Comparison of ENCODE assay signal across 22 cellular contexts in genomic region chr9:33823801-33824200, GRCh38. TPM values are rescaled to one million over a fixed set of nuclear protein-coding genes. Genes with fewer than 3 reads are reported as not detected.
DNase-seq lines count a peak whose midpoint lies in the region; ATAC-seq, FAIRE-seq and TF ChIP-seq lines count a peak whose summit lies in the region.
"Had no signal": no experiment of that assay in that cellular context is flagged by ENCODE, and none has a peak within 500 bp of the region (broad histone marks: within the 10 kb centered on the region; RNA-seq: fewer than 3 reads in every experiment).

No MANE protein-coding gene starts in this region.

- H3K27me3 ChIP-seq in OCI-LY1 (ENCODE audit: insufficient read depth, low read length) = no peaks in the 10 kb centered on the region
- H3K27me3 ChIP-seq in smooth muscle cell (ENCODE audit: low read depth) = no peaks in the 10 kb centered on the region

- H3K4me3 ChIP-seq in GM12865 (ENCODE audit: low read depth, low read length) (peak overlapping the region; percentile 7; the same call in 1 of the 2 replicates), OCI-LY1 (ENCODE audit: low read depth, low read length, poor library complexity, severe bottlenecking) (no peak overlapping the region), smooth muscle cell (no peak overlapping the region)
- H3K4me3 ChIP-seq: PC-9 had no signal

- H3K9me3 ChIP-seq in OCI-LY1 (ENCODE audit: low read length) = no peaks in the 10 kb centered on the region
- H3K9me3 ChIP-seq in smooth muscle cell (replicated peaks; ENCODE audit: low read depth) = no peaks in the 10 kb centered on the region

- TF ChIP-seq CTCF in GM12865 (IDR thresholded peaks at IDR 0.05; ENCODE audit: insufficient read depth, low read depth, low read length, missing control alignments) = no peak
- no peak for TF ChIP-seq CTCF in OCI-LY1 (IDR thresholded peaks at IDR 0.05; ENCODE audit: low read length)
- no peak for TF ChIP-seq CTCF in smooth muscle cell (IDR thresholded peaks at IDR 0.05; ENCODE audit: borderline replicate concordance, insufficient read depth, poor library complexity, severe bottlenecking)

- H3K4me2 ChIP-seq in OCI-LY1 (ENCODE audit: low read length) = no peak overlapping the region
- H3K4me2 ChIP-seq in smooth muscle cell = no peak overlapping the region
- H3K4me2 ChIP-seq: PC-9 had no signal

- no peak overlapping the region for H3K9ac ChIP-seq in OCI-LY1 (ENCODE audit: low read length)
- no peak overlapping the region for H3K9ac ChIP-seq in smooth muscle cell (ENCODE audit: low read depth)

- DNase-seq in GM12865 (ENCODE audit: low read depth) = peak; percentile 43
- DNase-seq in GM18507 (ENCODE audit: extremely low spot score, insufficient read length, low read depth) = no peak
- DNase-seq in smooth muscle cell (lab: John Stamatoyannopoulos, UW; ENCODE audit: unreplicated experiment) = no peak
- DNase-seq in occipital lobe (lab: John Stamatoyannopoulos, UW) = no peak
- DNase-seq: CD4-positive, CD25-positive, alpha-beta regulatory T cell; DMS79 treated with DMSO at 0.1 percent for 48 hours; KG1; MV-4-11; NCI-H187; NCI-H2107; NCI-H446 treated with DMSO at 0.1 percent for 48 hours; NCI-H526 treated with DMSO at 0.1 percent for 48 hours; PC-9; RPMI8226; SHP77; SW 1271 had no signal

- peaks cover 94% of the 10 kb centered on the region for H3K79me2 ChIP-seq in OCI-LY1 (ENCODE audit: insufficient read depth, low read length)
- peaks cover 100% of the 10 kb centered on the region for H3K79me2 ChIP-seq in smooth muscle cell (ENCODE audit: low read depth)

- WGBS in smooth muscle cell (ENCODE audit: low lambda C conversion rate) = 93% methylated on average over 3 of the region's 3 CpGs

- peak overlapping the region; percentile 9 for H3K27ac ChIP-seq in OCI-LY1 (ENCODE audit: low read depth, low read length, poor library complexity, severe bottlenecking)
- peak overlapping the region; percentile 20 for H3K27ac ChIP-seq in smooth muscle cell (ENCODE audit: low read depth)
- H3K27ac ChIP-seq: PC-9 had no signal

- no peak overlapping the region for H2AFZ ChIP-seq in OCI-LY1 (ENCODE audit: low read length)
- H2AFZ ChIP-seq in smooth muscle cell (ENCODE audit: low read depth) = no peak overlapping the region
- H2AFZ ChIP-seq: PC-9 had no signal

- H3K36me3 ChIP-seq in OCI-LY1 (ENCODE audit: insufficient read depth, low read length) = peaks cover 47% of the 10 kb centered on the region
- H3K36me3 ChIP-seq in smooth muscle cell (ENCODE audit: low read depth) = no peaks in the 10 kb centered on the region

- H3K4me1 ChIP-seq in OCI-LY1 (ENCODE audit: insufficient read depth, low read length, severe bottlenecking) (peaks cover 34% of the 10 kb centered on the region), smooth muscle cell (ENCODE audit: low read depth) (peaks cover 18% of the 10 kb centered on the region)

- H4K20me1 ChIP-seq in OCI-LY1 (ENCODE audit: insufficient read depth, low read length) = no peaks in the 10 kb centered on the region
- H4K20me1 ChIP-seq in smooth muscle cell (ENCODE audit: low read depth) = peaks cover 100% of the 10 kb centered on the region

- no peaks in the 10 kb centered on the region for H3K9me2 ChIP-seq in OCI-LY1 (ENCODE audit: low read depth, low read length)

- peak; percentile 47 for FAIRE-seq in GM18507 (lab: Jason Lieb, UNC)
- FAIRE-seq: HTR-8/SVneo had no signal

- ATAC-seq in GM18511 (IDR thresholded peaks at IDR 0.05; ENCODE audit: unreplicated experiment) = no peak
- no peak for ATAC-seq in GM21515 (IDR thresholded peaks at IDR 0.05; ENCODE audit: unreplicated experiment)

- H3F3A ChIP-seq in OCI-LY1 (ENCODE audit: insufficient read depth, low read length) (no peaks in the 10 kb centered on the region), smooth muscle cell (ENCODE audit: low read depth) (no peaks in the 10 kb centered on the region)

RNA-seq across cellular contexts. Expression of gene UBE2R2, which starts 6.8 kb away (rescaled TPM):
- total RNA-seq in smooth muscle cell (39.1 and 43.5 TPM in 2 replicates), occipital lobe (22.9 TPM)
- polyA plus RNA-seq in smooth muscle cell = 43.2 and 44.2 TPM in 2 replicates

RNA-seq across cellular contexts. Expression of gene PRSS3, which starts 28.4 kb away (rescaled TPM):
- total RNA-seq in smooth muscle cell = not detected in 2 replicates
- polyA plus RNA-seq in smooth muscle cell = not detected in 2 replicates
- total RNA-seq in occipital lobe = not detected
- total RNA-seq: A673; CD4-positive, CD25-positive, alpha-beta regulatory T cell; H4 had no signal
- polyA plus RNA-seq: CD4-positive, CD25-positive, alpha-beta regulatory T cell had no signal
